16 cellular contexts compared by ENCODE assay signal in the genomic region with DNA sequence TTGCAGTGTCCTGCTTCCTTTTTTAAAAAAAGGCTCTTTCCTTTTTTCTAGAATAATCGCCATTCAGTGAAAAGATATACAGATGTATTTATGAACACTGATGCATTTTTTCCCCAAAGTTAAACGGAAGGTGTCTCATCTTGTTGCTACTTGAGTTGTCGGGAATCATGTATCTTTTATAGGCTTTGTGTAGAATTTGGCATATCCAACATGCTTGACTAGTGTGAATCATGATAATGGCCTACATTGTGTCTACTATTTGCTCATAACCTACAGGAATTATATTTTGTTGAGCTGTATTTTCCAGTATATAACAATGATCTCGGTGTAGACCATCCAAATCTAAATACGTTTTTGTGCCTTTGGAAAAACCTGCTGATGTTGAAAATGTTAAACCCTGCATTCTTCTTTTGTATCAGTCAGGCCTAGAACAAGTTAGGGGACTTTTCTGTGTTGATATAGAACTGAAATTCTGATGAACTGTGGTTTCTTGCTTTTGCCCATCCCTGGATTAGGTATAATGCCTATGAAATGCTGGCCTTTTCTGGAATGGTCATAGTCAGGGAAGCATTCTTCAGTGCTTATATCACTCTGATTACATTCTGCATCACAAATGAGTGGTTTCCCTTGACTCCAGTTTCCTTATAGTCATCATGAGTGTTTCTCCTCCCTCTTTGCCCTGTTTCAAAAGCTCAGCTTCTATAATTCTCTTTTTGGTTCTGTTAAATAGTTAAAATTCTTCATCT. TPM values are rescaled to one million over a fixed set of nuclear protein-coding genes. Genes with fewer than 3 reads are reported as not detected.
DNase-seq lines count a peak whose midpoint lies in the region; ATAC-seq and TF ChIP-seq lines count a peak whose summit lies in the region.
"Had no signal": no experiment of that assay in that cellular context is flagged by ENCODE, and none has a peak within 500 bp of the region (broad histone marks: within the 10 kb centered on the region; RNA-seq: fewer than 3 reads in every experiment).

No MANE protein-coding gene starts in this region.

- H3K36me3 Mint-ChIP-seq in HFFc6 (ENCODE audit: low read depth) = peaks cover 26% of the 10 kb centered on the region
- H3K36me3 Mint-ChIP-seq in activated T-helper 17 cell treated with anti-CD3 and anti-CD28 coated beads, Interleukin-2, amount 50 U/mL, for 72 hours (ENCODE audit: low read depth) = no peaks in the 10 kb centered on the region

- H3K4me3 ChIP-seq in ACC112 (ENCODE audit: low read depth, low read length) = no peak overlapping the region
- H3K4me3 ChIP-seq: testis had no signal

- ATAC-seq in activated T-helper 17 cell treated with anti-CD3 and anti-CD28 coated beads, Interleukin-2, amount 50 U/mL, for 72 hours (replicated peaks) = peak; percentile 34
- ATAC-seq in foreskin keratinocyte = peak; percentile 92
- ATAC-seq in HG03520 (IDR thresholded peaks at IDR 0.05; ENCODE audit: unreplicated experiment) = no peak
- ATAC-seq: activated CD4-positive, alpha-beta T cell treated with anti-CD3 and anti-CD28 coated beads for 36 hours had no signal

- DNase-seq in HFFc6 (peak; percentile 94), foreskin keratinocyte (peak; percentile 98 to 99), NCI-H1048 (lab: John Stamatoyannopoulos, UW) (no peak), Kasumi-1 (lab: John Stamatoyannopoulos, UW) (no peak), SKM-1 (lab: John Stamatoyannopoulos, UW; ENCODE audit: unreplicated experiment) (no peak)
- DNase-seq: activated CD4-positive, alpha-beta T cell treated with anti-CD3 and anti-CD28 coated beads for 36 hours; activated naive CD4-positive, alpha-beta T cell treated with Interleukin-2 at 50 U/mL for 16 hours; endodermal cell; left cardiac atrium; NCI-H1694; testis had no signal

- no peaks in the 10 kb centered on the region for H3K36me3 ChIP-seq in ACC112 (ENCODE audit: insufficient read depth, low read length)

- H3K27ac ChIP-seq in ACC112 (ENCODE audit: low read depth, low read length) (peak overlapping the region; percentile 85), foreskin keratinocyte (peak overlapping the region; percentile 95)
- H3K27ac ChIP-seq: parathyroid adenoma, testis had no signal

- H3K27ac Mint-ChIP-seq in HFFc6 = peak overlapping the region; percentile 99
- H3K27ac Mint-ChIP-seq in activated T-helper 17 cell treated with anti-CD3 and anti-CD28 coated beads, Interleukin-2, amount 50 U/mL, for 72 hours = no peak overlapping the region
- H3K27ac Mint-ChIP-seq: activated CD4-positive, alpha-beta T cell treated with anti-CD3 and anti-CD28 coated beads for 36 hours; B cell; endodermal cell had no signal

- H3K27me3 ChIP-seq in ACC112 (ENCODE audit: insufficient read depth, low read length) (no peaks in the 10 kb centered on the region), foreskin keratinocyte (no peaks in the 10 kb centered on the region)
- H3K27me3 ChIP-seq: testis had no signal

- H3K27me3 Mint-ChIP-seq in HFFc6 (ENCODE audit: insufficient read depth) = no peaks in the 10 kb centered on the region; the same call in 1 of the 2 replicates
- H3K27me3 Mint-ChIP-seq in activated T-helper 17 cell treated with anti-CD3 and anti-CD28 coated beads, Interleukin-2, amount 50 U/mL, for 72 hours = peaks cover 12% of the 10 kb centered on the region
- H3K27me3 Mint-ChIP-seq: B cell had no signal

- H2AFZ ChIP-seq in ACC112 (ENCODE audit: low read length, unreplicated experiment) = peak overlapping the region; percentile 4
- H2AFZ ChIP-seq: parathyroid adenoma had no signal

- H3K79me2 ChIP-seq in ACC112 (ENCODE audit: control insufficient read depth, insufficient read depth, low read length, unreplicated experiment) = peaks cover 66% of the 10 kb centered on the region
- H3K79me2 ChIP-seq: parathyroid adenoma had no signal

- H3K4me1 ChIP-seq in ACC112 (ENCODE audit: control insufficient read depth, insufficient read depth, low read length, unreplicated experiment) (peaks cover 38% of the 10 kb centered on the region), foreskin keratinocyte (peaks cover 53% of the 10 kb centered on the region)
- H3K4me1 ChIP-seq: parathyroid adenoma, testis had no signal

- peaks cover 87% of the 10 kb centered on the region for H3K4me1 Mint-ChIP-seq in HFFc6 (ENCODE audit: low read depth)
- H3K4me1 Mint-ChIP-seq in activated T-helper 17 cell treated with anti-CD3 and anti-CD28 coated beads, Interleukin-2, amount 50 U/mL, for 72 hours = no peaks in the 10 kb centered on the region
- H3K4me1 Mint-ChIP-seq: B cell had no signal

- peak overlapping the region; percentile 76 for H3K4me3 Mint-ChIP-seq in HFFc6
- H3K4me3 Mint-ChIP-seq in activated T-helper 17 cell treated with anti-CD3 and anti-CD28 coated beads, Interleukin-2, amount 50 U/mL, for 72 hours = no peak overlapping the region
- H3K4me3 Mint-ChIP-seq: activated CD4-positive, alpha-beta T cell treated with anti-CD3 and anti-CD28 coated beads for 36 hours; B cell; endodermal cell had no signal

- H3K9me3 Mint-ChIP-seq in HFFc6 = no peaks in the 10 kb centered on the region; the same call in 1 of the 2 replicates
- H3K9me3 Mint-ChIP-seq in activated T-helper 17 cell treated with anti-CD3 and anti-CD28 coated beads, Interleukin-2, amount 50 U/mL, for 72 hours = no peaks in the 10 kb centered on the region
- H3K9me3 Mint-ChIP-seq: endodermal cell had no signal

- TF ChIP-seq CTCF in HFFc6 (IDR thresholded peaks at IDR 0.05) = no peak
- no peak for TF ChIP-seq CTCF in foreskin keratinocyte (conservative IDR thresholded peaks at IDR 0.05)

RNA-seq across cellular contexts. Expression of gene BMAL2, which starts 10.8 kb away (rescaled TPM):
- 10 to 100 TPM; 23.1 to 47.1 (median 39.9) TPM for total RNA-seq in HFFc6 (2021; fragmentation: NEBNext Ultra II Directional; extraction: Animal tissue kit (Norgen Biotek cat#: 25700))
- total RNA-seq in activated T-helper 17 cell treated with anti-CD3 and anti-CD28 coated beads, Interleukin-2, amount 50 U/mL, for 72 hours = 10 to 100 TPM; 12.0 to 19.9 TPM
- total RNA-seq in foreskin keratinocyte = 102 and 113 TPM in 2 replicates
- 20.4 and 26.6 TPM in 2 replicates for polyA plus RNA-seq in foreskin keratinocyte

Comparison
In these comparisons a context has a peak if more than half of its experiments do, and no peak if none do; other contexts are left out.
1. DNase-seq: peak in HFFc6 (single experiment) and foreskin keratinocyte (2 of 2); none in NCI-H1048 (single experiment), Kasumi-1 (0 of 2) and SKM-1 (single experiment).